ENCODE assay signal across 8 cellular contexts in the genomic region with DNA sequence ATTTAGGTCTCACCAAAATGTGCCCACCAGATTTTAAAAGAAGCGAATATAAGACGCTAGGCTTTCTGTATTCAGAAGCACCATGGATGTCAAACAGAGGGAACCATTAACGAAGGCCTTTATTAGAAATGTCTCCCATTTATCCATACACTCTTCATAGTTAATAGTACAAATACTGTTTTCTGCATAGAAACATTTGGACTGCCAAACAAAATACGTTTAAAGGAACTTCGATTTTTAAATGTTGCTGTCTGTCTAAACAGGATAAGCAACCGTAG. TPM values are rescaled to one million over a fixed set of nuclear protein-coding genes. Genes with fewer than 3 reads are reported as not detected.
A peak's percentile ranks its signal among the peaks of the same experiment; 100 is the strongest.
DNase-seq lines count a peak whose midpoint lies in the region; ATAC-seq and TF ChIP-seq lines count a peak whose summit lies in the region.

No MANE protein-coding gene starts in this region.

- 7 to 13% methylated on average over 6 of the region's 6 CpGs for WGBS in ectodermal cell, 2 experiments

- intact Hi-C loops in Calu3 (cut with micrococcal nuclease; ENCODE audit: unreplicated experiment): loop anchor here (2.0 kb wide), 1 partner anchor 22 kb away; a partner anchor contains a TSS

- H3K36me3 ChIP-seq in ectodermal cell (ENCODE audit: control insufficient read depth, insufficient read depth, low read length): no peaks in the 10 kb centered on the region

- H3K9me3 Mint-ChIP-seq in Calu3 (ENCODE audit: low read depth, unreplicated experiment): no peaks in the 10 kb centered on the region
- H3K9me3 Mint-ChIP-seq in neural crest cell: no peaks in the 10 kb centered on the region

- peaks cover 6% of the 10 kb centered on the region for H3K4me1 ChIP-seq in ectodermal cell (ENCODE audit: control insufficient read depth, insufficient read depth, low read length)

- peak overlapping the region; percentile 97 for H3K27ac Mint-ChIP-seq in Calu3 (ENCODE audit: unreplicated experiment)
- H3K27ac Mint-ChIP-seq in neural crest cell (ENCODE audit: unreplicated experiment): peak overlapping the region; percentile 99

- H3K27ac ChIP-seq in ectodermal cell (ENCODE audit: insufficient read depth, low read depth, low read length, poor library complexity, severe bottlenecking): peak overlapping the region; percentile 93

- TF ChIP-seq CTCF in Calu3 (IDR thresholded peaks at IDR 0.05; ENCODE audit: unreplicated experiment): no peak
- TF ChIP-seq CTCF in NB4 (IDR thresholded peaks at IDR 0.05; ENCODE audit: low read depth, low read length): no peak
- no peak for TF ChIP-seq CTCF in neural crest cell (conservative IDR thresholded peaks at IDR 0.05)

- ATAC-seq in GM19328 (IDR thresholded peaks at IDR 0.05; ENCODE audit: unreplicated experiment) (no peak), HG03159 (IDR thresholded peaks at IDR 0.05; ENCODE audit: unreplicated experiment) (no peak)

- no peaks in the 10 kb centered on the region for H3K27me3 Mint-ChIP-seq in Calu3 (ENCODE audit: unreplicated experiment)
- peaks cover 2% of the 10 kb centered on the region for H3K27me3 Mint-ChIP-seq in neural crest cell (ENCODE audit: low read depth)

- DNase-seq in Calu3: no peak
- DNase-seq in NB4 (ENCODE audit: low read depth): no peak
- DNase-seq in neural crest cell (ENCODE audit: low read depth, low spot score): no peak
- no peak for DNase-seq in ecto neural progenitor cell (ENCODE audit: low spot score)
- no peak for DNase-seq in central memory CD4-positive, alpha-beta T cell

- H3K9me3 ChIP-seq in ectodermal cell (ENCODE audit: control insufficient read depth, low read length): no peaks in the 10 kb centered on the region

- CTCF ChIA-PET in Calu3 (lab: Charles Lee): no interaction called here

- H3K4me3 Mint-ChIP-seq in Calu3 (ENCODE audit: low read depth, unreplicated experiment) (peak overlapping the region; percentile 71), neural crest cell (peak overlapping the region; percentile 94)

- no peaks in the 10 kb centered on the region for H3K27me3 ChIP-seq in ectodermal cell (ENCODE audit: control insufficient read depth, insufficient read depth, low read length, poor library complexity, severe bottlenecking)

- peaks cover 36% of the 10 kb centered on the region for H3K36me3 Mint-ChIP-seq in Calu3 (ENCODE audit: insufficient read depth, unreplicated experiment)
- no peaks in the 10 kb centered on the region for H3K36me3 Mint-ChIP-seq in neural crest cell (ENCODE audit: low read depth)

- peak overlapping the region; percentile 77 for H3K4me3 ChIP-seq in NB4 (ENCODE audit: low read depth, low read length)
- peak overlapping the region; percentile 93 for H3K4me3 ChIP-seq in ectodermal cell (ENCODE audit: insufficient read depth, low read depth, low read length)

- H3K4me1 Mint-ChIP-seq in Calu3 (ENCODE audit: low read depth, unreplicated experiment) (peaks cover 30% of the 10 kb centered on the region), neural crest cell (peaks cover 35% of the 10 kb centered on the region)

- no TSS peak for BruUV-seq in Calu3 (replicated peaks; lab: Mats Ljungman, UMichigan)

- no peak for TF ChIP-seq POLR2A in NB4 (IDR thresholded peaks at IDR 0.05; ENCODE audit: extremely low read depth, insufficient read length)

RNA-seq across cellular contexts. Expression of a gene that starts 32.6 kb away (rescaled TPM):
- total RNA-seq in Calu3 (2022): 24.9 and 27.1 TPM in 2 replicates
- polyA plus RNA-seq in ectodermal cell (2013, experiment 1 of 4): 0.78 TPM
- polyA plus RNA-seq in ectodermal cell (2013, experiment 2 of 4): 0.92 TPM
- polyA plus RNA-seq in ectodermal cell (2013, experiment 3 of 4): 0.85 TPM
- polyA plus RNA-seq in ectodermal cell (2013, experiment 4 of 4): 0.93 TPM
- 1.7 and 2.4 TPM in 2 replicates for total RNA-seq in neural crest cell
